ENCODE assay signal across 22 cellular contexts in the genomic region with DNA sequence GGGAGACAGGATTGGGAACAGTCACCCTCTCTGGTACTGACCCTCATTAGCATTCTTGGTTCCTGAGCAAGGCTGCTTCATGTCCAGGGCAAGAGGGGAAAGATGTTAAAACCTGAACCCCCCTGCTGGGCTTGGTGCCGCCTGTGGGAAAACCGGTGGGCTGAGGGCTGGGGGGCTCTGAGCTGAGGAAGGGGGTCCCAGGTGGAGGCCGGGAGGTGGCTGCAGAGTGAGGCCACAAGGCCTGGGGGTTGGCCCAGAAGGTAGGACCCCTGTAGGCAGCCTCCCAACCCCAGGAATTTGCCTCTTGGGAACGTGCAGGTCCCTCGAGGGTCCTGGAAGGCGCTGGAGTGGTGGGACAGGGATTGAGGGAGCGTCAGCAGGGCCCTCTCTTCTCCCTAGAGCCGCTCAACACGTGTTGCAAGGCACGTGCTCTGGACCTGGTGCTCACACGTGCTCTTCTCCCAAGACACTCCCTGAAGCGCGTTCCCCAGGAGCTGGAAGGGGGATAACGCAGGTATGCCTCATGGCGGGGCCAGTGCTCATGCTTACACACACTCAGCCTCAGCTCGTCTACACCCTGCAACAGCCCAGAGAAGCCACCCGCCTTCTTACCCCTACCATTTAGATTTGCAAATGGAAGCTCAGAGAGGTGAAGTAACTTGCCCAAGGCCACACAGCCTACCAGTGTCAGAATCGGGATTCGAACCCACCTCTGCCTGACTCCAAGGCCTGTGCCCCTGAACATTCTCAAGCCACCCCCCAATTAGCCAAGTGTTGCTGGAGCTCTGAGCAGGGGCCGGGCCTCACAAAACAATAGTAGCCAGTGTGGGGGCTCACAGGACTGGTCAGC.
DNase-seq lines count a peak whose midpoint lies in the region; ATAC-seq and TF ChIP-seq lines count a peak whose summit lies in the region.
"Had no signal": no experiment of that assay in that cellular context is flagged by ENCODE, and none has a peak within 500 bp of the region (broad histone marks: within the 10 kb centered on the region; RNA-seq: fewer than 3 reads in every experiment).

No MANE protein-coding gene starts in this region.

- H3K27ac ChIP-seq in HEK293 (ENCODE audit: extremely low read depth, low read depth, low read length) (no peak overlapping the region), esophagus muscularis mucosa (replicated peaks in 1 of 4) (peak overlapping the region in 3 of 4 donors; percentile 31 to 43 (median 40)), neuronal stem cell (replicated peaks; ENCODE audit: low read length) (no peak overlapping the region), temporal lobe (ENCODE audit: low read depth, low read length) (peak overlapping the region; percentile 13)

- TF ChIP-seq CTCF in HEK293 (tag by site-specific recombination; IDR thresholded peaks at IDR 0.05) (no peak), esophagus muscularis mucosa (IDR thresholded peaks at IDR 0.05) (no peak)

- peak overlapping the region; percentile 64 for H2AK5ac ChIP-seq in neuronal stem cell (ENCODE audit: low read depth, low read length)

- H2BK5ac ChIP-seq in neuronal stem cell (ENCODE audit: low read length) = peak overlapping the region; percentile 75

- H3K36me3 ChIP-seq in HEK293 (ENCODE audit: control insufficient read depth in 2 of 2, insufficient read depth in 1 of 2, low read length in 2 of 2) = no peaks in the 10 kb centered on the region
- H3K36me3 ChIP-seq in esophagus muscularis mucosa = no peaks in the 10 kb centered on the region
- H3K36me3 ChIP-seq in neuronal stem cell (replicated peaks in 1 of 2; ENCODE audit: control insufficient read depth in 2 of 2, insufficient read depth in 2 of 2, low read length in 2 of 2) = no peaks in the 10 kb centered on the region
- H3K36me3 ChIP-seq: MG63 had no signal

- no peak overlapping the region for H2AFZ ChIP-seq in neuronal stem cell (ENCODE audit: low read length)

- no peaks in the 10 kb centered on the region for H3K79me1 ChIP-seq in neuronal stem cell (ENCODE audit: low read depth, low read length)

- intact Hi-C loops in esophagus muscularis mucosa (cut with DNase I) = no loop called here

- H3K14ac ChIP-seq in neuronal stem cell (ENCODE audit: low read length) = no peak overlapping the region

- no peak overlapping the region for H3K9ac ChIP-seq in neuronal stem cell (ENCODE audit: low read depth, low read length, poor library complexity)

- no peak overlapping the region for H3K4me2 ChIP-seq in neuronal stem cell (ENCODE audit: insufficient read depth, low read length, poor library complexity, severe bottlenecking)

- CTCF ChIA-PET in HEK293 (lab: Yijun Ruan, JAX) = interaction anchor here (0.5 to 1.4 kb wide), 5 partner anchors 27 to 1300 kb away, joined by 3 to 5 read pairs (median 4); no protein-coding TSS in a partner anchor

- no peak for ATAC-seq in HG03135 (IDR thresholded peaks at IDR 0.05; ENCODE audit: unreplicated experiment)
- no peak for ATAC-seq in HG02852 (IDR thresholded peaks at IDR 0.05; ENCODE audit: unreplicated experiment)

- POLR2A ChIA-PET in HEK293 (lab: Yijun Ruan, JAX) = no interaction called here

- H3K23ac ChIP-seq in neuronal stem cell (ENCODE audit: low read depth, low read length, poor library complexity) = peak overlapping the region; percentile 60

- H3K27me3 ChIP-seq in esophagus muscularis mucosa (no peaks in the 10 kb centered on the region), neuronal stem cell (ENCODE audit: control insufficient read depth in 3 of 3, insufficient read depth in 3 of 3, low read depth in 1 of 3, low read length in 3 of 3) (no peaks in the 10 kb centered on the region)
- H3K27me3 ChIP-seq: MG63 had no signal

- WGBS in esophagus muscularis mucosa = 94% methylated on average over 17 of the region's 20 CpGs
- WGBS in neuronal stem cell (ENCODE audit: extremely low coverage in 2 of 2, insufficient read length in 2 of 2, insufficient replicate concordance in 1 of 2), 2 donors = no CpG with 5 or more reads among the region's 20 CpGs

- no peak overlapping the region for H4K91ac ChIP-seq in neuronal stem cell (ENCODE audit: low read depth, low read length, poor library complexity)

- DNase-seq in esophagus muscularis mucosa (ENCODE audit: extremely low spot score) (no peak), neuronal stem cell (ENCODE audit: low spot score) (no peak), anterior cingulate cortex (lab: John Stamatoyannopoulos, UW) (no peak)
- DNase-seq: activated CD4-positive, alpha-beta T cell treated with anti-CD3 and anti-CD28 coated beads, Interleukin-2, amount 50 U/mL, for 48 hours; activated CD4-positive, CD25-positive, alpha-beta regulatory T cell; activated CD8-positive, alpha-beta memory T cell treated with anti-CD3 and anti-CD28 coated beads, Interleukin-2, amount 50 U/mL, for 4 hours; CD4-positive, CD25-positive, alpha-beta regulatory T cell; dermis blood vessel endothelial cell; EL; HFFc6; islet precursor cell; MG63; NCI-H1417 treated with DMSO at 0.1 percent for 48 hours; NCI-H2081 treated with DMSO at 0.1 percent for 48 hours; OCI-M1; SHP77 treated with DMSO at 0.1 percent for 48 hours; stimulated activated CD8-positive, alpha-beta memory T cell treated with anti-CD3 and anti-CD28 coated beads, Interleukin-4, amount 100 ng/mL, for 48 hours; SW 1271 had no signal

- no peak overlapping the region for H2BK12ac ChIP-seq in neuronal stem cell (ENCODE audit: low read length)

- H2BK15ac ChIP-seq in neuronal stem cell (ENCODE audit: low read length) = no peak overlapping the region

- no peak for TF ChIP-seq POLR2A in esophagus muscularis mucosa (IDR thresholded peaks at IDR 0.05; ENCODE audit: low read depth)

- no peak overlapping the region for H3K4me3 ChIP-seq in HEK293 (ENCODE audit: low read depth, low read length)
- H3K4me3 ChIP-seq in esophagus muscularis mucosa = no peak overlapping the region
- peak overlapping the region in 1 of 2 donors; percentile 2 for H3K4me3 ChIP-seq in neuronal stem cell (ENCODE audit: low read length in 2 of 2)
- H3K4me3 ChIP-seq: MG63 had no signal

- peak overlapping the region; percentile 3 for H3K4ac ChIP-seq in neuronal stem cell (ENCODE audit: low read length)

- no peak for TF ChIP-seq EP300 in esophagus muscularis mucosa (IDR thresholded peaks at IDR 0.05)

- no peaks in the 10 kb centered on the region for H3K4me1 ChIP-seq in HEK293 (ENCODE audit: control insufficient read depth, insufficient read depth, low read length)
- H3K4me1 ChIP-seq in esophagus muscularis mucosa = peaks cover 9 to 44% (median 43%) of the 10 kb centered on the region in 4 donors
- H3K4me1 ChIP-seq in neuronal stem cell (ENCODE audit: control insufficient read depth in 2 of 2, insufficient read depth in 1 of 2, low read depth in 1 of 2, low read length in 2 of 2) = peaks cover 7 to 12% of the 10 kb centered on the region in 2 donors

- H3K9me3 ChIP-seq in HEK293 (ENCODE audit: control insufficient read depth, insufficient read depth, low read depth, low read length) (no peaks in the 10 kb centered on the region), esophagus muscularis mucosa (no peaks in the 10 kb centered on the region), neuronal stem cell (replicated peaks in 1 of 2; ENCODE audit: control insufficient read depth in 2 of 2, insufficient read depth in 1 of 2, low read depth in 1 of 2, low read length in 2 of 2) (peaks cover 0 to 2% of the 10 kb centered on the region in 2 donors)
- H3K9me3 ChIP-seq: MG63 had no signal

- peak overlapping the region; percentile 83 for H3K18ac ChIP-seq in neuronal stem cell (ENCODE audit: low read length)

- H2BK120ac ChIP-seq in neuronal stem cell (ENCODE audit: low read depth, low read length) = no peak overlapping the region

- no peak overlapping the region for H4K8ac ChIP-seq in neuronal stem cell (ENCODE audit: low read depth, low read length)

TF ChIP-seq in HEK293, 187 proteins besides CTCF, POLR2A, EP300 and RAD21:
- TF ChIP-seq ZNF623 (tag by site-specific recombination; IDR thresholded peaks at IDR 0.05) = no peak
- TF ChIP-seq, protein P1, sequence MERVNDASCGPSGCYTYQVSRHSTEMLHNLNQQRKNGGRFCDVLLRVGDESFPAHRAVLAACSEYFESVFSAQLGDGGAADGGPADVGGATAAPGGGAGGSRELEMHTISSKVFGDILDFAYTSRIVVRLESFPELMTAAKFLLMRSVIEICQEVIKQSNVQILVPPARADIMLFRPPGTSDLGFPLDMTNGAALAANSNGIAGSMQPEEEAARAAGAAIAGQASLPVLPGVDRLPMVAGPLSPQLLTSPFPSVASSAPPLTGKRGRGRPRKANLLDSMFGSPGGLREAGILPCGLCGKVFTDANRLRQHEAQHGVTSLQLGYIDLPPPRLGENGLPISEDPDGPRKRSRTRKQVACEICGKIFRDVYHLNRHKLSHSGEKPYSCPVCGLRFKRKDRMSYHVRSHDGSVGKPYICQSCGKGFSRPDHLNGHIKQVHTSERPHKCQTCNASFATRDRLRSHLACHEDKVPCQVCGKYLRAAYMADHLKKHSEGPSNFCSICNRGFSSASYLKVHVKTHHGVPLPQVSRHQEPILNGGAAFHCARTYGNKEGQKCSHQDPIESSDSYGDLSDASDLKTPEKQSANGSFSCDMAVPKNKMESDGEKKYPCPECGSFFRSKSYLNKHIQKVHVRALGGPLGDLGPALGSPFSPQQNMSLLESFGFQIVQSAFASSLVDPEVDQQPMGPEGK (tag by site-specific recombination; IDR thresholded peaks at IDR 0.05) = no peak
- TF ChIP-seq ZNF292 (tag by site-specific recombination; IDR thresholded peaks at IDR 0.05; ENCODE audit: borderline replicate concordance, low read depth) = no peak
- no peak for TF ChIP-seq ZNF37A (tag by site-specific recombination; IDR thresholded peaks at IDR 0.05)
- no peak for TF ChIP-seq HOXC10 (CRISPR knock-in tag; IDR thresholded peaks at IDR 0.05)
- TF ChIP-seq ZNF768 (tag by site-specific recombination; IDR thresholded peaks at IDR 0.05) = peak; percentile 83; the same call in 1 of the 2 replicates
TF ChIP-seq in HEK293: peak in this region for 1.

Comparison
In these comparisons a context has a peak if more than half of its experiments do, and no peak if none do; other contexts are left out.
1. H3K27ac ChIP-seq: peak in esophagus muscularis mucosa (3 of 4) and temporal lobe (single experiment); none in HEK293 (single experiment) and neuronal stem cell (single experiment).